14 cellular contexts compared by ENCODE assay signal in the genomic region with DNA sequence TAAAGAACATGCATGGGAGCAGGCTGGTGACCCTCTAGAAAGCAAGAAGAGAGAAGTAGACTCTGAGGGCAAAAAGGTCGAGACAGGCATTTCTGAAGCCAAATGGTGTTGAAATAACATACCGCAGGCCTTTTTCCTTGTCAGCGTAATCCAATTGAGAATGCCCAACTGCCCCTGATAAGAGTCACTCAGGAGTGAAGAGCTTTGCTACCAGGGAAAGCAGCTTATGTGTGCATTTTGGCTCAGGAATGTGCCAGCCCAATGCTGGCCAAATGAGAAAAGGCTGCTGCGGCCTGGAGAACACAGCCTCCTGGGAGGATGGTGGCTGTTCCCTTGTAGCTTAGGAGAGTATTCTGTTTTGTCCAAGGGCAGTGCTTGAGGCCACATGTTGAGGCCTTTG.
DNase-seq lines count a peak whose midpoint lies in the region; ATAC-seq and TF ChIP-seq lines count a peak whose summit lies in the region.
"Had no signal": no experiment of that assay in that cellular context is flagged by ENCODE, and none has a peak within 500 bp of the region (broad histone marks: within the 10 kb centered on the region; RNA-seq: fewer than 3 reads in every experiment).

No MANE protein-coding gene starts in this region.

- H3K27ac ChIP-seq in AG04450 (ENCODE audit: low read depth, low read length) (peak overlapping the region; percentile 11), heart left ventricle (peak overlapping the region in 10 of 12 donors; percentile 59 to 78 (median 74)), neuronal stem cell (replicated peaks; ENCODE audit: low read length) (peak overlapping the region; percentile 83)
- H3K27ac ChIP-seq: RWPE1, tibial artery had no signal

- no peak for TF ChIP-seq POLR2A in heart left ventricle (IDR thresholded peaks at IDR 0.05)

- TF ChIP-seq CTCF in AG04450 (IDR thresholded peaks at IDR 0.05; ENCODE audit: low read depth, low read length) = no peak
- TF ChIP-seq CTCF in heart left ventricle (IDR thresholded peaks at IDR 0.05) = no peak

- no peak overlapping the region for H3K4ac ChIP-seq in neuronal stem cell (ENCODE audit: low read length)

- H3K36me3 ChIP-seq in adipocyte (ENCODE audit: control insufficient read depth, insufficient read depth, low read length, severe bottlenecking) (peaks cover under 1% of the 10 kb centered on the region), heart left ventricle (peaks cover 0 to 10% (median 0%) of the 10 kb centered on the region in 9 donors), neuronal stem cell (replicated peaks in 1 of 2; ENCODE audit: control insufficient read depth in 2 of 2, insufficient read depth in 2 of 2, low read length in 2 of 2) (no peaks in the 10 kb centered on the region)

- no peak overlapping the region for H3K23ac ChIP-seq in neuronal stem cell (ENCODE audit: low read depth, low read length, poor library complexity)

- H2BK12ac ChIP-seq in neuronal stem cell (ENCODE audit: low read length) = no peak overlapping the region

- POLR2A ChIA-PET in AG04450 (lab: Yijun Ruan, JAX) = interaction anchor here (0.6 kb wide), 1 partner anchor 171 kb away, joined by 4 read pairs; no protein-coding TSS in a partner anchor

- DNase-seq in AG04450 (ENCODE audit: low read depth, low spot score) (no peak), adipocyte (ENCODE audit: low read depth) (peak; percentile 7), heart left ventricle (peak; percentile 45 to 74 (median 63)), neuronal stem cell (ENCODE audit: low spot score) (peak; percentile 88), foreskin melanocyte (no peak), AG08395 (ENCODE audit: low spot score) (no peak), NCI-H748 (lab: John Stamatoyannopoulos, UW; ENCODE audit: unreplicated experiment) (no peak)
- DNase-seq: activated CD8-positive, alpha-beta T cell treated with anti-CD3 and anti-CD28 coated beads, Interleukin-2, amount 10 ng/mL, durations not matched to agents 7 days and 5 days; cortex of kidney; NCI-H1105; stimulated activated CD4-positive, alpha-beta T cell treated with anti-CD3 and anti-CD28 coated beads, Interleukin-15, amount 100 ng/mL, for 24 hours; tibial artery had no signal

- no peak overlapping the region for H3K9ac ChIP-seq in adipocyte (ENCODE audit: low read length)
- H3K9ac ChIP-seq in neuronal stem cell (ENCODE audit: low read depth, low read length, poor library complexity) = no peak overlapping the region

- H3K27me3 ChIP-seq in AG04450 (ENCODE audit: control insufficient read depth, insufficient read depth, low read length) (no peaks in the 10 kb centered on the region), adipocyte (replicated peaks; ENCODE audit: control insufficient read depth, insufficient read depth, low read length) (no peaks in the 10 kb centered on the region), heart left ventricle (no peaks in the 10 kb centered on the region), neuronal stem cell (ENCODE audit: control insufficient read depth in 3 of 3, insufficient read depth in 3 of 3, low read depth in 1 of 3, low read length in 3 of 3) (no peaks in the 10 kb centered on the region)
- H3K27me3 ChIP-seq: tibial artery had no signal

- H3K79me1 ChIP-seq in neuronal stem cell (ENCODE audit: low read depth, low read length) = no peaks in the 10 kb centered on the region

- no peak overlapping the region for H2BK5ac ChIP-seq in neuronal stem cell (ENCODE audit: low read length)

- no peak overlapping the region for H2AFZ ChIP-seq in neuronal stem cell (ENCODE audit: low read length)

- CTCF ChIA-PET in AG04450 (lab: Charles Lee) = interaction anchor here (1.5 to 1.6 kb wide), 2 partner anchors 18 to 104 kb away, joined by 4 to 8 read pairs; no protein-coding TSS in a partner anchor

- H2AK5ac ChIP-seq in neuronal stem cell (ENCODE audit: low read depth, low read length) = no peak overlapping the region

- no peaks in the 10 kb centered on the region for H3K9me3 ChIP-seq in AG04450 (ENCODE audit: control insufficient read depth, insufficient read depth, low read length)
- no peaks in the 10 kb centered on the region for H3K9me3 ChIP-seq in adipocyte (ENCODE audit: control insufficient read depth, low read length)
- no peaks in the 10 kb centered on the region for H3K9me3 ChIP-seq in heart left ventricle
- no peaks in the 10 kb centered on the region for H3K9me3 ChIP-seq in neuronal stem cell (replicated peaks in 1 of 2; ENCODE audit: control insufficient read depth in 2 of 2, insufficient read depth in 1 of 2, low read depth in 1 of 2, low read length in 2 of 2)
- H3K9me3 ChIP-seq: tibial artery had no signal

- WGBS in heart left ventricle, 4 donors = 38 to 53% (median 47%) methylated on average over 4 of the region's 4 CpGs
- WGBS in neuronal stem cell (ENCODE audit: extremely low coverage in 2 of 2, insufficient read length in 2 of 2, insufficient replicate concordance in 1 of 2), 2 donors = no CpG with 5 or more reads among the region's 4 CpGs

- peaks cover 23% of the 10 kb centered on the region for H3K4me1 ChIP-seq in adipocyte (ENCODE audit: control insufficient read depth, insufficient read depth, low read length)
- H3K4me1 ChIP-seq in heart left ventricle = peaks cover 0 to 48% (median 20%) of the 10 kb centered on the region in 12 donors
- peaks cover 0 to 15% of the 10 kb centered on the region in 2 donors for H3K4me1 ChIP-seq in neuronal stem cell (ENCODE audit: control insufficient read depth in 2 of 2, insufficient read depth in 1 of 2, low read depth in 1 of 2, low read length in 2 of 2)

- H4K91ac ChIP-seq in neuronal stem cell (ENCODE audit: low read depth, low read length, poor library complexity) = no peak overlapping the region

- H4K8ac ChIP-seq in neuronal stem cell (ENCODE audit: low read depth, low read length) = no peak overlapping the region

- intact Hi-C loops in heart left ventricle (cut with DNase I) = loop anchor here in 7 of 10 donors (1.0 to 10.0 kb wide), 4 partner anchors 49 to 54 kb away; no protein-coding TSS in a partner anchor

- H2BK15ac ChIP-seq in neuronal stem cell (ENCODE audit: low read length) = no peak overlapping the region

- no peak overlapping the region for H2BK120ac ChIP-seq in neuronal stem cell (ENCODE audit: low read depth, low read length)

- H3K4me3 ChIP-seq in AG04450 (ENCODE audit: low read depth, low read length) = no peak overlapping the region
- no peak overlapping the region for H3K4me3 ChIP-seq in adipocyte (ENCODE audit: low read length)
- no peak overlapping the region for H3K4me3 ChIP-seq in heart left ventricle
- no peak overlapping the region for H3K4me3 ChIP-seq in neuronal stem cell (ENCODE audit: low read length in 2 of 2)
- H3K4me3 ChIP-seq: tibial artery had no signal

- H3K4me2 ChIP-seq in neuronal stem cell (ENCODE audit: insufficient read depth, low read length, poor library complexity, severe bottlenecking) = no peak overlapping the region

- H3K18ac ChIP-seq in neuronal stem cell (ENCODE audit: low read length) = no peak overlapping the region

- H3K14ac ChIP-seq in neuronal stem cell (ENCODE audit: low read length) = no peak overlapping the region

- ATAC-seq in heart left ventricle (peak; percentile 87 to 94 (median 90)), HG03097 (IDR thresholded peaks at IDR 0.05; ENCODE audit: low FRiP score, unreplicated experiment) (no peak)
- ATAC-seq: activated CD8-positive, alpha-beta T cell treated with anti-CD3 and anti-CD28 coated beads, Interleukin-2, amount 10 ng/mL, durations not matched to agents 7 days and 5 days had no signal

Comparison
In these comparisons a context has a peak if more than half of its experiments do, and no peak if none do; other contexts are left out.
1. DNase-seq: peak in adipocyte (single experiment), heart left ventricle (5 of 5) and neuronal stem cell (single experiment); none in AG04450 (single experiment), foreskin melanocyte (single experiment), AG08395 (single experiment) and NCI-H748 (single experiment).
2. H3K27ac ChIP-seq: peak in every context shown above with its lines; median percentile 83 in neuronal stem cell; 74 in heart left ventricle; 11 in AG04450.